ENCODE assay signal across 8 cellular contexts in genomic region chr16:17070882-17071592, GRCh38.
DNase-seq lines count a peak whose midpoint lies in the region; ATAC-seq lines count a peak whose summit lies in the region.

No MANE protein-coding gene starts in this region.

- DNase-seq in CD4-positive, alpha-beta memory T cell: peak; percentile 78 to 94 (median 84)
- peak; percentile 15 for DNase-seq in HT-29 (ENCODE audit: low spot score)
- peak; percentile 65 for DNase-seq in SK-N-MC (ENCODE audit: low read depth, low spot score)
- DNase-seq in activated naive CD4-positive, alpha-beta T cell treated with anti-CD3 and anti-CD28 coated beads, Interleukin-2, amount 10 ng/mL, durations not matched to agents 7 days and 5 days: peak; percentile 44
- DNase-seq in stimulated activated naive CD4-positive, alpha-beta T cell (lab: John Stamatoyannopoulos, UW): peak; percentile 63 to 83 (median 78)
- DNase-seq in kidney glomerular epithelial cell (lab: John Stamatoyannopoulos, UW): no peak

- H3K27me3 Mint-ChIP-seq in CD4-positive, alpha-beta memory T cell: no peaks in the 10 kb centered on the region
- peaks cover 4% of the 10 kb centered on the region for H3K27me3 Mint-ChIP-seq in activated naive CD4-positive, alpha-beta T cell treated with anti-CD3 and anti-CD28 coated beads, Interleukin-2, amount 10 ng/mL, durations not matched to agents 7 days and 5 days

- POLR2A ChIA-PET in CD4-positive, alpha-beta memory T cell (lab: Charles Lee; ENCODE audit: partially characterized antibody): interaction anchor here (0.7 to 1.0 kb wide), 4 partner anchors 58 to 326 kb away, joined by 3 read pairs; no protein-coding TSS in a partner anchor

- peak overlapping the region; percentile 72 for H3K27ac ChIP-seq in CD4-positive, alpha-beta memory T cell (ENCODE audit: low read depth, low read length)
- H3K27ac ChIP-seq in SK-N-MC (peak overlapping the region; percentile 80), mucosa of rectum (ENCODE audit: low read depth in 2 of 2, low read length in 2 of 2) (peak overlapping the region in 1 of 2 donors; percentile 46)

- intact Hi-C loops in CD4-positive, alpha-beta memory T cell (cut with micrococcal nuclease): loop anchor here (1.0 kb wide), 1 partner anchor 508 kb away; no protein-coding TSS in a partner anchor

- ATAC-seq in GM21360 (IDR thresholded peaks at IDR 0.05; ENCODE audit: unreplicated experiment): peak; percentile 54

- H3K36me3 ChIP-seq in CD4-positive, alpha-beta memory T cell (ENCODE audit: insufficient read depth, low read length): no peaks in the 10 kb centered on the region
- H3K36me3 ChIP-seq in SK-N-MC (ENCODE audit: insufficient read depth, low read length) (no peaks in the 10 kb centered on the region), mucosa of rectum (ENCODE audit: control insufficient read depth in 2 of 2, insufficient read depth in 2 of 2, low read length in 2 of 2) (no peaks in the 10 kb centered on the region)

- H3K9me3 Mint-ChIP-seq in CD4-positive, alpha-beta memory T cell: no peaks in the 10 kb centered on the region
- peaks cover 3% of the 10 kb centered on the region for H3K9me3 Mint-ChIP-seq in activated naive CD4-positive, alpha-beta T cell treated with anti-CD3 and anti-CD28 coated beads, Interleukin-2, amount 10 ng/mL, durations not matched to agents 7 days and 5 days

- H3K9me3 ChIP-seq in CD4-positive, alpha-beta memory T cell (ENCODE audit: control insufficient read depth in 1 of 2, low read length in 2 of 2): no peaks in the 10 kb centered on the region
- H3K9me3 ChIP-seq in SK-N-MC (ENCODE audit: low read depth, low read length): no peaks in the 10 kb centered on the region
- H3K9me3 ChIP-seq in mucosa of rectum (ENCODE audit: control insufficient read depth in 2 of 2, low read length in 2 of 2): no peaks in the 10 kb centered on the region

- peaks cover 12% of the 10 kb centered on the region for H3K4me1 ChIP-seq in CD4-positive, alpha-beta memory T cell (ENCODE audit: insufficient read depth, low read length)
- H3K4me1 ChIP-seq in mucosa of rectum (ENCODE audit: control insufficient read depth in 2 of 2, insufficient read depth in 2 of 2, low read length in 2 of 2): peaks cover 5 to 6% of the 10 kb centered on the region in 2 donors

- H3K36me3 Mint-ChIP-seq in CD4-positive, alpha-beta memory T cell: no peaks in the 10 kb centered on the region
- no peaks in the 10 kb centered on the region for H3K36me3 Mint-ChIP-seq in activated naive CD4-positive, alpha-beta T cell treated with anti-CD3 and anti-CD28 coated beads, Interleukin-2, amount 10 ng/mL, durations not matched to agents 7 days and 5 days

- H3K4me3 Mint-ChIP-seq in CD4-positive, alpha-beta memory T cell: peak overlapping the region; percentile 86 to 94 (median 89)
- H3K4me3 Mint-ChIP-seq in activated naive CD4-positive, alpha-beta T cell treated with anti-CD3 and anti-CD28 coated beads, Interleukin-2, amount 10 ng/mL, durations not matched to agents 7 days and 5 days: no peak overlapping the region

- H3K27me3 ChIP-seq in CD4-positive, alpha-beta memory T cell (ENCODE audit: insufficient read depth, low read length): no peaks in the 10 kb centered on the region
- H3K27me3 ChIP-seq in mucosa of rectum (ENCODE audit: control insufficient read depth in 2 of 2, insufficient read depth in 2 of 2, low read length in 2 of 2): no peaks in the 10 kb centered on the region

- no peak overlapping the region for H3K9ac ChIP-seq in SK-N-MC (ENCODE audit: insufficient read length)
- peak overlapping the region in 1 of 2 donors; percentile 1 for H3K9ac ChIP-seq in mucosa of rectum (ENCODE audit: low read depth in 1 of 2, low read length in 2 of 2)

- H3K4me1 Mint-ChIP-seq in CD4-positive, alpha-beta memory T cell: peaks cover 15 to 21% (median 17%) of the 10 kb centered on the region in 4 donors
- peaks cover 9% of the 10 kb centered on the region for H3K4me1 Mint-ChIP-seq in activated naive CD4-positive, alpha-beta T cell treated with anti-CD3 and anti-CD28 coated beads, Interleukin-2, amount 10 ng/mL, durations not matched to agents 7 days and 5 days

- peak overlapping the region; percentile 47 to 51 for H3K4me3 ChIP-seq in CD4-positive, alpha-beta memory T cell (ENCODE audit: low read length in 2 of 2)
- peak overlapping the region; percentile 68 for H3K4me3 ChIP-seq in SK-N-MC
- H3K4me3 ChIP-seq in mucosa of rectum (ENCODE audit: low read length in 2 of 2): peak overlapping the region; percentile 53 to 66

- CTCF ChIA-PET in CD4-positive, alpha-beta memory T cell (lab: Charles Lee; ENCODE audit: partially characterized antibody): interaction anchor here (1.1 kb wide), 1 partner anchor 53 kb away, joined by 3 read pairs; no protein-coding TSS in a partner anchor
- CTCF ChIA-PET in activated naive CD4-positive, alpha-beta T cell treated with anti-CD3 and anti-CD28 coated beads, Interleukin-2, amount 10 ng/mL, durations not matched to agents 7 days and 5 days (lab: Charles Lee): no interaction called here

- peak overlapping the region; percentile 88 to 99 (median 97) for H3K27ac Mint-ChIP-seq in CD4-positive, alpha-beta memory T cell
- no peak overlapping the region for H3K27ac Mint-ChIP-seq in activated naive CD4-positive, alpha-beta T cell treated with anti-CD3 and anti-CD28 coated beads, Interleukin-2, amount 10 ng/mL, durations not matched to agents 7 days and 5 days
